In the genomic region with DNA sequence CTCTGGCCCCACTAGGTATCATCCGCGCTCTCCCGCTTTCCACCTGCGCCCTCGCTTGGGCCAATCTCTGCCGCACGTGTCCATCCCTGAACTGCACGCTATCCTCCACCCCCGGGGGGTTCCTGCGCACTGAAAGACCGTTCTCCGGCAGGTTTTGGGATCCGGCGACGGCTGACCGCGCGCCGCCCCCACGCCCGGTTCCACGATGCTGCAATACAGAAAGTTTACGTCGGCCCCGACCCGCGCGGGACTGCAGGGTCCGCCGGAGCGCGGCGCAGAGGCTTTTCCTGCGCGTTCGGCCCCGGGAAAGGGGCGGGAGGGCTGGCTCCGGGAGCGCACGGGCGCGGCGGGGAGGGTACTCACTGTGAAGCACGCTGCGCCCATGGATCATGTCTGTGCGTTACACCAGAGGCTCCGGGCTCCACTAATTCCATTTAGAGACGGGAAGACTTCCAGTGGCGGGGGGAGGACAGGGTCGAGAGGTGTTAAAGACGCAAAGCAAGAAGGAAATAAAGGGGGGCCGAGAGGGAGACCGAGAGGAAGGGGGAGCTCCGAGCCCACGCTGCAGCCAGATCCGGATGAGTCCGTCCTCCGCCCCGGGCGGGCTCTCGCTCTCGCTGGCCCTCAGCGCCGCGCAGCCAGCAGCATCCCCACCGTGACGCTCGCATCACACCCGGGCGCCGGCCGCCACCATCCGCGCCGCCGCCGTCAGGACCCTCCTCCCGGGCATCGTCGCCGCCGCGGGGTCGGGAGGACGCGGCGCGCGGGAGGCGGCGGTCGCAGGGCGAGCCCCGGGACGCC, we compare ENCODE assay signal across 1 cellular context.
TF ChIP-seq lines count a peak whose summit lies in the region.

No MANE protein-coding gene starts in this region.

TF ChIP-seq in HEK293, 187 proteins besides CTCF, POLR2A, EP300 and RAD21 (continued from another document):
- TF ChIP-seq, protein P1, sequence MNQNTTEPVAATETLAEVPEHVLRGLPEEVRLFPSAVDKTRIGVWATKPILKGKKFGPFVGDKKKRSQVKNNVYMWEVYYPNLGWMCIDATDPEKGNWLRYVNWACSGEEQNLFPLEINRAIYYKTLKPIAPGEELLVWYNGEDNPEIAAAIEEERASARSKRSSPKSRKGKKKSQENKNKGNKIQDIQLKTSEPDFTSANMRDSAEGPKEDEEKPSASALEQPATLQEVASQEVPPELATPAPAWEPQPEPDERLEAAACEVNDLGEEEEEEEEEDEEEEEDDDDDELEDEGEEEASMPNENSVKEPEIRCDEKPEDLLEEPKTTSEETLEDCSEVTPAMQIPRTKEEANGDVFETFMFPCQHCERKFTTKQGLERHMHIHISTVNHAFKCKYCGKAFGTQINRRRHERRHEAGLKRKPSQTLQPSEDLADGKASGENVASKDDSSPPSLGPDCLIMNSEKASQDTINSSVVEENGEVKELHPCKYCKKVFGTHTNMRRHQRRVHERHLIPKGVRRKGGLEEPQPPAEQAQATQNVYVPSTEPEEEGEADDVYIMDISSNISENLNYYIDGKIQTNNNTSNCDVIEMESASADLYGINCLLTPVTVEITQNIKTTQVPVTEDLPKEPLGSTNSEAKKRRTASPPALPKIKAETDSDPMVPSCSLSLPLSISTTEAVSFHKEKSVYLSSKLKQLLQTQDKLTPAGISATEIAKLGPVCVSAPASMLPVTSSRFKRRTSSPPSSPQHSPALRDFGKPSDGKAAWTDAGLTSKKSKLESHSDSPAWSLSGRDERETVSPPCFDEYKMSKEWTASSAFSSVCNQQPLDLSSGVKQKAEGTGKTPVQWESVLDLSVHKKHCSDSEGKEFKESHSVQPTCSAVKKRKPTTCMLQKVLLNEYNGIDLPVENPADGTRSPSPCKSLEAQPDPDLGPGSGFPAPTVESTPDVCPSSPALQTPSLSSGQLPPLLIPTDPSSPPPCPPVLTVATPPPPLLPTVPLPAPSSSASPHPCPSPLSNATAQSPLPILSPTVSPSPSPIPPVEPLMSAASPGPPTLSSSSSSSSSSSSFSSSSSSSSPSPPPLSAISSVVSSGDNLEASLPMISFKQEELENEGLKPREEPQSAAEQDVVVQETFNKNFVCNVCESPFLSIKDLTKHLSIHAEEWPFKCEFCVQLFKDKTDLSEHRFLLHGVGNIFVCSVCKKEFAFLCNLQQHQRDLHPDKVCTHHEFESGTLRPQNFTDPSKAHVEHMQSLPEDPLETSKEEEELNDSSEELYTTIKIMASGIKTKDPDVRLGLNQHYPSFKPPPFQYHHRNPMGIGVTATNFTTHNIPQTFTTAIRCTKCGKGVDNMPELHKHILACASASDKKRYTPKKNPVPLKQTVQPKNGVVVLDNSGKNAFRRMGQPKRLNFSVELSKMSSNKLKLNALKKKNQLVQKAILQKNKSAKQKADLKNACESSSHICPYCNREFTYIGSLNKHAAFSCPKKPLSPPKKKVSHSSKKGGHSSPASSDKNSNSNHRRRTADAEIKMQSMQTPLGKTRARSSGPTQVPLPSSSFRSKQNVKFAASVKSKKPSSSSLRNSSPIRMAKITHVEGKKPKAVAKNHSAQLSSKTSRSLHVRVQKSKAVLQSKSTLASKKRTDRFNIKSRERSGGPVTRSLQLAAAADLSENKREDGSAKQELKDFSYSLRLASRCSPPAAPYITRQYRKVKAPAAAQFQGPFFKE (tag by site-specific recombination; IDR thresholded peaks at IDR 0.05; ENCODE audit: borderline replicate concordance), result no peak
TF ChIP-seq in HEK293: peak in this region for 0.
